ENCODE assay signal across 24 cellular contexts in the genomic region with DNA sequence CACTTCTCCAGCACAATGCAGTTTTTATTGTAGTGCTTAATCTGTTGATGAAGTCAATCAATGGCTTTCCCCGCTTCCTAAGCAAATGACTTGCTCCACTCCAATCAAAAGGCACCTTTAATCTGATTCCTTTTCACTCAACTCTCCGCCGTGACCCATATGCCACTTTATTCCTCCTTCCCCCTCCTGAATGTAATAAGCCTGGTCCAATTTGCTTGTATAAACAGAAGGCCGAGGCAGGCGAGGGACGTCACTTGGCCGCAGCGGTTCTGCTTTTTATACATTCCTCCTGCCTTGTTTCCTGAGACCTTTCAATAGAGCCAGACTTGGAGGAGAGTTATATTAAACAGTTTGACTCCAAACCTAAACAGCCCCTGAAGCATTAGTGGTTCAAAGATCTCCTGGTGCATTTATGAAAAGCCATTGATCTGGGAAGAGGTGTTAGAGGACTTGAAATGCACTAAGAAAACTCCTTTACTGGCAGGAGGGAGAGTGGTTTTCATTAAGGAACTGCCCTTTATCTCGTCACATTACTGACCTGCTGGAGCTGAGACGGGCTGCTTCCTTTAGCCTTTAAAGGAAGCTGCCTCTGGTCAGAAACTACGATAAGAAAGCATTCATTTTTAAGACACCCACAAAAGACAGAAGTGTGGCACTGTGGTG.
DNase-seq lines count a peak whose midpoint lies in the region; ATAC-seq, FAIRE-seq and TF ChIP-seq lines count a peak whose summit lies in the region.
"Had no signal": no experiment of that assay in that cellular context is flagged by ENCODE, and none has a peak within 500 bp of the region (broad histone marks: within the 10 kb centered on the region; RNA-seq: fewer than 3 reads in every experiment).

No MANE protein-coding gene starts in this region.

- H3K4me3 ChIP-seq in liver (ENCODE audit: low read depth in 1 of 3, low read length in 3 of 3) (no peak overlapping the region), HepG2 (replicated peaks in 1 of 3; ENCODE audit: insufficient read depth in 1 of 3, low read depth in 2 of 3, low read length in 3 of 3) (no peak overlapping the region), neural cell (ENCODE audit: low read length) (peak overlapping the region; percentile 9), aorta (ENCODE audit: low read length in 2 of 2) (no peak overlapping the region), GM23248 (no peak overlapping the region)
- H3K4me3 ChIP-seq: MG63, skin epidermis, uterus had no signal

- H3K9me3 Mint-ChIP-seq in glutamatergic neuron (ENCODE audit: unreplicated experiment) = no peaks in the 10 kb centered on the region
- H3K9me3 Mint-ChIP-seq: activated naive CD8-positive, alpha-beta T cell treated with anti-CD3 and anti-CD28 coated beads for 36 hours; memory B cell had no signal

- FAIRE-seq in HepG2 (lab: Jason Lieb, UNC) = no peak
- FAIRE-seq: A204.1, RCC 7860 had no signal

- H3K27ac ChIP-seq in liver (ENCODE audit: low read depth in 1 of 2, low read length in 2 of 2) = no peak overlapping the region
- no peak overlapping the region for H3K27ac ChIP-seq in HepG2 (ENCODE audit: extremely low read length, insufficient read depth, low read length)
- H3K27ac ChIP-seq in neural cell (ENCODE audit: low read length) = peak overlapping the region; percentile 58
- H3K27ac ChIP-seq in aorta (ENCODE audit: low read depth in 1 of 2, low read length in 2 of 2) = peak overlapping the region; percentile 73 to 84
- no peak overlapping the region for H3K27ac ChIP-seq in GM23248
- H3K27ac ChIP-seq: skin epidermis, uterus, VCaP had no signal

- BruUV-seq in HepG2 (replicated peaks; lab: Mats Ljungman, UMichigan) = no TSS peak

- H3K36me3 ChIP-seq in liver (ENCODE audit: control insufficient read depth in 4 of 4, insufficient read depth in 3 of 4, low read depth in 1 of 4, low read length in 3 of 4) (no peaks in the 10 kb centered on the region), HepG2 (replicated peaks in 1 of 2; ENCODE audit: control insufficient read depth in 1 of 2, insufficient read depth in 2 of 2, low read length in 2 of 2) (no peaks in the 10 kb centered on the region), neural cell (ENCODE audit: insufficient read depth, low read length) (no peaks in the 10 kb centered on the region), aorta (ENCODE audit: control insufficient read depth in 1 of 2, insufficient read depth in 2 of 2, low read length in 1 of 2) (no peaks in the 10 kb centered on the region), GM23248 (ENCODE audit: low read depth) (no peaks in the 10 kb centered on the region)
- H3K36me3 ChIP-seq: MG63, uterus had no signal

- no peaks in the 10 kb centered on the region for H3K9me3 ChIP-seq in liver (ENCODE audit: control insufficient read depth in 4 of 4, low read length in 3 of 4)
- H3K9me3 ChIP-seq in HepG2 (ENCODE audit: low read length) = no peaks in the 10 kb centered on the region
- no peaks in the 10 kb centered on the region for H3K9me3 ChIP-seq in neural cell (ENCODE audit: low read length)
- no peaks in the 10 kb centered on the region for H3K9me3 ChIP-seq in aorta (ENCODE audit: control insufficient read depth, low read length)
- H3K9me3 ChIP-seq in GM23248 (ENCODE audit: low read depth) = no peaks in the 10 kb centered on the region
- H3K9me3 ChIP-seq: MG63, uterus had no signal

- CTCF ChIA-PET in HepG2 (lab: Yijun Ruan, JAX; ENCODE audit: low intra/inter-chr PET ratio, low total read pairs) = no interaction called here

- H3K4me1 Mint-ChIP-seq in glutamatergic neuron (ENCODE audit: low read depth, unreplicated experiment) = no peaks in the 10 kb centered on the region
- H3K4me1 Mint-ChIP-seq: activated naive CD8-positive, alpha-beta T cell treated with anti-CD3 and anti-CD28 coated beads for 36 hours; memory B cell had no signal

- H3K27me3 ChIP-seq in liver (ENCODE audit: control insufficient read depth in 4 of 4, insufficient read depth in 4 of 4, low read length in 3 of 4) = peaks cover 0 to 2% (median 0%) of the 10 kb centered on the region in 4 donors
- peaks cover 0 to 11% of the 10 kb centered on the region in 2 experiments; a peak in 1 of 5 replicates for H3K27me3 ChIP-seq in HepG2 (ENCODE audit: control insufficient read depth in 1 of 2, insufficient read depth in 2 of 2, low read length in 2 of 2)
- H3K27me3 ChIP-seq in neural cell (ENCODE audit: insufficient read depth, low read depth, low read length) = no peaks in the 10 kb centered on the region
- no peaks in the 10 kb centered on the region for H3K27me3 ChIP-seq in aorta (ENCODE audit: control insufficient read depth in 1 of 2, insufficient read depth in 2 of 2, low read length in 1 of 2)
- no peaks in the 10 kb centered on the region for H3K27me3 ChIP-seq in GM23248 (replicated peaks; ENCODE audit: insufficient read depth)
- H3K27me3 ChIP-seq: MG63, uterus had no signal

- no peak overlapping the region for H3K4me2 ChIP-seq in HepG2 (ENCODE audit: low read depth, low read length)
- no peak overlapping the region for H3K4me2 ChIP-seq in neural cell (ENCODE audit: low read length)
- H3K4me2 ChIP-seq in GM23248 (ENCODE audit: unreplicated experiment) = no peak overlapping the region

- H4K20me1 ChIP-seq in HepG2 (ENCODE audit: insufficient read depth, low read length) = no peaks in the 10 kb centered on the region
- H4K20me1 ChIP-seq in neural cell (ENCODE audit: insufficient read depth) = no peaks in the 10 kb centered on the region
- H4K20me1 ChIP-seq in GM23248 (ENCODE audit: insufficient read depth) = no peaks in the 10 kb centered on the region

- H3K9ac ChIP-seq in liver (ENCODE audit: low read depth in 1 of 2, low read length in 2 of 2) (no peak overlapping the region), HepG2 (ENCODE audit: insufficient read depth, low read depth, low read length) (no peak overlapping the region), neural cell (ENCODE audit: low read length) (no peak overlapping the region), GM23248 (no peak overlapping the region)

- TF ChIP-seq CTCF in liver (IDR thresholded peaks at IDR 0.05; ENCODE audit: low read depth, low read length, missing input control) = no peak
- no peak for TF ChIP-seq CTCF in HepG2 (CRISPR knock-in tag; IDR thresholded peaks at IDR 0.05)
- TF ChIP-seq CTCF in glutamatergic neuron (IDR thresholded peaks at IDR 0.05; ENCODE audit: partially characterized antibody, unreplicated experiment) = no peak
- TF ChIP-seq CTCF in neural cell (IDR thresholded peaks at IDR 0.05; ENCODE audit: poor library complexity, severe bottlenecking) = no peak

- no peaks in the 10 kb centered on the region for H3K27me3 Mint-ChIP-seq in glutamatergic neuron (ENCODE audit: unreplicated experiment)
- H3K27me3 Mint-ChIP-seq: memory B cell had no signal

- POLR2A ChIA-PET in HepG2 (lab: Yijun Ruan, JAX) = no interaction called here

- no peaks in the 10 kb centered on the region for H3K36me3 Mint-ChIP-seq in glutamatergic neuron (ENCODE audit: unreplicated experiment)
- H3K36me3 Mint-ChIP-seq: activated naive CD8-positive, alpha-beta T cell treated with anti-CD3 and anti-CD28 coated beads for 36 hours; CD14-positive monocyte; memory B cell had no signal

- H3K4me1 ChIP-seq in liver (ENCODE audit: control insufficient read depth in 4 of 4, insufficient read depth in 4 of 4, low read length in 3 of 4) (no peaks in the 10 kb centered on the region), HepG2 (ENCODE audit: insufficient read depth, low read length) (no peaks in the 10 kb centered on the region), aorta (ENCODE audit: control insufficient read depth in 1 of 2, insufficient read depth in 2 of 2, low read length in 2 of 2) (peaks cover 6 to 8% of the 10 kb centered on the region in 2 donors), GM23248 (ENCODE audit: insufficient read depth) (peaks cover 13% of the 10 kb centered on the region)
- H3K4me1 ChIP-seq: uterus had no signal

- ATAC-seq in HepG2 = no peak
- no peak for ATAC-seq in aorta (ENCODE audit: low FRiP score)
- ATAC-seq in HG03135 (IDR thresholded peaks at IDR 0.05; ENCODE audit: unreplicated experiment) = no peak
- ATAC-seq: activated CD8-positive, alpha-beta T cell treated with anti-CD3 and anti-CD28 coated beads, Interleukin-2, amount 10 ng/mL, durations not matched to agents 7 days and 5 days had no signal

- TF ChIP-seq EP300 in HepG2 (IDR thresholded peaks at IDR 0.05; ENCODE audit: low read depth in 2 of 2, low read length in 2 of 2) = no peak
- TF ChIP-seq EP300 in HepG2 (CRISPR knock-in tag; IDR thresholded peaks at IDR 0.05; ENCODE audit: borderline replicate concordance) = no peak
- peak; percentile 24 for TF ChIP-seq EP300 in neural cell (conservative IDR thresholded peaks at IDR 0.05; ENCODE audit: poor library complexity, severe bottlenecking)

- intact Hi-C loops in HepG2 (cut with micrococcal nuclease; ENCODE audit: unreplicated experiment) = no loop called here
- intact Hi-C loops in aorta (cut with DNase I) = no loop called here

- no peak overlapping the region for H3K4me3 Mint-ChIP-seq in glutamatergic neuron (ENCODE audit: unreplicated experiment)
- H3K4me3 Mint-ChIP-seq: activated CD8-positive, alpha-beta T cell treated with anti-CD3 and anti-CD28 coated beads, Interleukin-2, amount 10 ng/mL, durations not matched to agents 7 days and 5 days; activated naive CD8-positive, alpha-beta T cell treated with anti-CD3 and anti-CD28 coated beads for 36 hours; CD14-positive monocyte; memory B cell had no signal

- no peaks in the 10 kb centered on the region for H3F3A ChIP-seq in neural cell (ENCODE audit: insufficient read depth, low read length, poor library complexity, severe bottlenecking)
- H3F3A ChIP-seq in GM23248 (ENCODE audit: insufficient read depth) = 0 out of 2 replicates have a peak, but pooled peaks cover 7% of the 10 kb centered on the region

- TF ChIP-seq POLR2A in HepG2 (IDR thresholded peaks at IDR 0.05; ENCODE audit: insufficient read depth in 1 of 2, low read depth in 2 of 2, low read length in 2 of 2) = no peak

- WGBS in liver = 33% methylated on average over 11 of the region's 11 CpGs
- 17% methylated on average over 11 of the region's 11 CpGs for WGBS in HepG2 (ENCODE audit: low lambda C conversion rate)
- WGBS in aorta, 2 donors = 6 to 8% methylated on average over 11 of the region's 11 CpGs
- WGBS in GM23248 (ENCODE audit: low coverage in 1 of 2, low lambda C conversion rate in 2 of 2, missing lambda C conversion rate in 2 of 2), 2 experiments = 96 to 97% methylated on average over 11 of the region's 11 CpGs

- TF ChIP-seq RAD21 in liver (IDR thresholded peaks at IDR 0.05) (no peak), HepG2 (CRISPR knock-in tag; IDR thresholded peaks at IDR 0.05) (no peak), neural cell (conservative IDR thresholded peaks at IDR 0.05) (no peak)

- DNase-seq in HepG2 (ENCODE audit: low spot score) (no peak), glutamatergic neuron (no peak), aorta (peak in 1 of 2 donors; percentile 76), SIG-M5 treated with dmso at 0.1 percent for 504 hours (lab: John Stamatoyannopoulos, UW; ENCODE audit: unreplicated experiment) (no peak), GM23248 (no peak)
- DNase-seq: activated CD8-positive, alpha-beta T cell treated with anti-CD3 and anti-CD28 coated beads, Interleukin-2, amount 10 ng/mL, durations not matched to agents 7 days and 5 days; activated naive CD8-positive, alpha-beta T cell treated with anti-CD3 and anti-CD28 coated beads for 36 hours; central memory CD4-positive, alpha-beta T cell; DND-41; foreskin melanocyte; MG63; NCI-H2081; NCI-H69; SW 1271; uterus had no signal

- in situ Hi-C loops in HepG2 (cut with HindIII; ENCODE audit: extremely low pct_ligation_motif_present, low pct_unique_long_range_greater_than_20kb) = no loop called here
- in situ Hi-C loops in GM23248 (cut with MboI) = no loop called here

- no peaks in the 10 kb centered on the region for H3K79me2 ChIP-seq in HepG2 (ENCODE audit: insufficient read depth, low read length)
- H3K79me2 ChIP-seq in neural cell (replicated peaks; ENCODE audit: insufficient read depth, low read length) = no peaks in the 10 kb centered on the region
- H3K79me2 ChIP-seq in GM23248 (ENCODE audit: insufficient read depth) = no peaks in the 10 kb centered on the region

- no peaks in the 10 kb centered on the region for H3K9me2 ChIP-seq in neural cell (ENCODE audit: insufficient read depth, low read length)
- no peaks in the 10 kb centered on the region for H3K9me2 ChIP-seq in GM23248 (ENCODE audit: insufficient read depth)

- no peak overlapping the region for H2AFZ ChIP-seq in HepG2 (ENCODE audit: low read length)
- H2AFZ ChIP-seq in neural cell (ENCODE audit: low read depth, low read length) = no peak overlapping the region
- H2AFZ ChIP-seq in GM23248 = no peak overlapping the region

- H3K27ac Mint-ChIP-seq in glutamatergic neuron (ENCODE audit: unreplicated experiment) = peak overlapping the region; percentile 9
- H3K27ac Mint-ChIP-seq: activated CD8-positive, alpha-beta T cell treated with anti-CD3 and anti-CD28 coated beads, Interleukin-2, amount 10 ng/mL, durations not matched to agents 7 days and 5 days; activated naive CD8-positive, alpha-beta T cell treated with anti-CD3 and anti-CD28 coated beads for 36 hours; CD14-positive monocyte; memory B cell had no signal

Comparison
In these comparisons a context has a peak if more than half of its experiments do, and no peak if none do; other contexts are left out.
1. H3K27ac ChIP-seq: peak in neural cell (single experiment) and aorta (2 of 2); none in liver (0 of 2), HepG2 (single experiment) and GM23248 (single experiment).